ENCODE assay signal across 16 cellular contexts in genomic region chr17:63277629-63278028, GRCh38.
DNase-seq lines count a peak whose midpoint lies in the region; ATAC-seq and TF ChIP-seq lines count a peak whose summit lies in the region.
"Had no signal": no experiment of that assay in that cellular context is flagged by ENCODE, and none has a peak within 500 bp of the region (broad histone marks: within the 10 kb centered on the region; RNA-seq: fewer than 3 reads in every experiment).

No MANE protein-coding gene starts in this region.

- peak overlapping the region; percentile 69 for H3K4me2 ChIP-seq in smooth muscle cell
- H3K4me2 ChIP-seq: BLaER1 treated with 17β-estradiol and CSF1 and Interleukin-3, amounts not matched to agents 10 nM and 100 nM had no signal

- H3F3A ChIP-seq in smooth muscle cell (ENCODE audit: low read depth) = no peaks in the 10 kb centered on the region

- ATAC-seq in activated T-cell treated with anti-CD3 and anti-CD28 coated beads, Interleukin-2, amount 50 U/mL, for 72 hours (replicated peaks in 1 of 2) = no peak

- peaks cover 0 to under 1% of the 10 kb centered on the region in 2 donors for H3K9me3 Mint-ChIP-seq in activated T-cell treated with anti-CD3 and anti-CD28 coated beads, Interleukin-2, amount 50 U/mL, for 72 hours
- no peaks in the 10 kb centered on the region for H3K9me3 Mint-ChIP-seq in activated T-cell treated with anti-CD3 and anti-CD28 coated beads, Interleukin-2, amount 50 U/mL, for 24 hours
- no peaks in the 10 kb centered on the region for H3K9me3 Mint-ChIP-seq in immature natural killer cell
- H3K9me3 Mint-ChIP-seq: IgD-negative memory B cell had no signal

- H3K4me3 ChIP-seq in adipocyte (ENCODE audit: low read length) = no peak overlapping the region
- H3K4me3 ChIP-seq in fibroblast of pulmonary artery (replicated peaks; ENCODE audit: low read depth, low read length) = no peak overlapping the region
- H3K4me3 ChIP-seq in smooth muscle cell = no peak overlapping the region
- H3K4me3 ChIP-seq: BLaER1 treated with 17β-estradiol and CSF1 and Interleukin-3, amounts not matched to agents 10 nM and 100 nM had no signal

- H3K36me3 ChIP-seq in adipocyte (ENCODE audit: control insufficient read depth, insufficient read depth, low read length, severe bottlenecking) (no peaks in the 10 kb centered on the region), smooth muscle cell (ENCODE audit: low read depth) (no peaks in the 10 kb centered on the region)
- H3K36me3 ChIP-seq: BLaER1 treated with 17β-estradiol and CSF1 and Interleukin-3, amounts not matched to agents 10 nM and 100 nM had no signal

- H3K27me3 ChIP-seq in adipocyte (replicated peaks; ENCODE audit: control insufficient read depth, insufficient read depth, low read length) (no peaks in the 10 kb centered on the region), smooth muscle cell (ENCODE audit: low read depth) (no peaks in the 10 kb centered on the region)
- H3K27me3 ChIP-seq: BLaER1 treated with 17β-estradiol and CSF1 and Interleukin-3, amounts not matched to agents 10 nM and 100 nM had no signal

- H3K9ac ChIP-seq in adipocyte (ENCODE audit: low read length) (peak overlapping the region; percentile 22), smooth muscle cell (ENCODE audit: low read depth) (no peak overlapping the region)
- H3K9ac ChIP-seq: BLaER1 treated with 17β-estradiol and CSF1 and Interleukin-3, amounts not matched to agents 10 nM and 100 nM had no signal

- TF ChIP-seq CTCF in fibroblast of pulmonary artery (IDR thresholded peaks at IDR 0.05; ENCODE audit: low read length, missing control alignments) (no peak), smooth muscle cell (IDR thresholded peaks at IDR 0.05; ENCODE audit: borderline replicate concordance, insufficient read depth, poor library complexity, severe bottlenecking) (no peak)

- H3K79me2 ChIP-seq in smooth muscle cell (ENCODE audit: low read depth) = no peaks in the 10 kb centered on the region

- no peak overlapping the region for H3K4me3 Mint-ChIP-seq in activated T-cell treated with anti-CD3 and anti-CD28 coated beads, Interleukin-2, amount 50 U/mL, for 72 hours
- no peak overlapping the region for H3K4me3 Mint-ChIP-seq in activated T-cell treated with anti-CD3 and anti-CD28 coated beads, Interleukin-2, amount 50 U/mL, for 24 hours
- H3K4me3 Mint-ChIP-seq in immature natural killer cell = no peak overlapping the region
- H3K4me3 Mint-ChIP-seq: IgD-negative memory B cell had no signal

- H3K36me3 Mint-ChIP-seq in activated T-cell treated with anti-CD3 and anti-CD28 coated beads, Interleukin-2, amount 50 U/mL, for 72 hours (ENCODE audit: insufficient read depth in 2 of 2) = no peaks in the 10 kb centered on the region
- peaks cover 2% of the 10 kb centered on the region for H3K36me3 Mint-ChIP-seq in activated T-cell treated with anti-CD3 and anti-CD28 coated beads, Interleukin-2, amount 50 U/mL, for 24 hours (ENCODE audit: low read depth)
- H3K36me3 Mint-ChIP-seq in immature natural killer cell = peaks cover 0 to 3% (median under 1%) of the 10 kb centered on the region in 3 donors
- H3K36me3 Mint-ChIP-seq: IgD-negative memory B cell had no signal

- peak overlapping the region; percentile 22 for H3K27ac Mint-ChIP-seq in activated T-cell treated with anti-CD3 and anti-CD28 coated beads, Interleukin-2, amount 50 U/mL, for 72 hours
- H3K27ac Mint-ChIP-seq in activated T-cell treated with anti-CD3 and anti-CD28 coated beads, Interleukin-2, amount 50 U/mL, for 24 hours = no peak overlapping the region
- H3K27ac Mint-ChIP-seq in immature natural killer cell = no peak overlapping the region
- H3K27ac Mint-ChIP-seq: IgD-negative memory B cell had no signal

- H3K9me3 ChIP-seq in adipocyte (ENCODE audit: control insufficient read depth, low read length) (no peaks in the 10 kb centered on the region), smooth muscle cell (replicated peaks; ENCODE audit: low read depth) (no peaks in the 10 kb centered on the region)

- H3K27me3 Mint-ChIP-seq in activated T-cell treated with anti-CD3 and anti-CD28 coated beads, Interleukin-2, amount 50 U/mL, for 72 hours (ENCODE audit: low read depth) = no peaks in the 10 kb centered on the region
- H3K27me3 Mint-ChIP-seq in activated T-cell treated with anti-CD3 and anti-CD28 coated beads, Interleukin-2, amount 50 U/mL, for 24 hours = no peaks in the 10 kb centered on the region
- no peaks in the 10 kb centered on the region for H3K27me3 Mint-ChIP-seq in immature natural killer cell (ENCODE audit: low read depth in 3 of 3)
- H3K27me3 Mint-ChIP-seq: IgD-negative memory B cell had no signal

- DNase-seq in activated T-cell treated with anti-CD3 and anti-CD28 coated beads, Interleukin-2, amount 50 U/mL, for 72 hours = no peak
- DNase-seq in activated T-cell treated with anti-CD3 and anti-CD28 coated beads, Interleukin-2, amount 50 U/mL, for 24 hours = no peak
- DNase-seq in adipocyte (ENCODE audit: low read depth) (no peak), fibroblast of pulmonary artery (ENCODE audit: low read depth) (peak; percentile 24), smooth muscle cell (lab: John Stamatoyannopoulos, UW; ENCODE audit: unreplicated experiment) (no peak), immature natural killer cell (no peak), mucosa of gallbladder (ENCODE audit: low spot score) (no peak)
- DNase-seq in activated CD8-positive, alpha-beta memory T cell treated with anti-CD3 and anti-CD28 coated beads, Interleukin-2, amount 50 U/mL, for 4 hours = no peak
- DNase-seq: DMS 273 treated with DMSO at 0.1 percent for 48 hours, MV-4-11, NCI-H1436, NCI-H2029 treated with DMSO at 0.1 percent for 48 hours, NCI-H510A treated with DMSO at 0.1 percent for 48 hours had no signal

- peaks cover 77% of the 10 kb centered on the region for H3K4me1 ChIP-seq in adipocyte (ENCODE audit: control insufficient read depth, insufficient read depth, low read length)
- H3K4me1 ChIP-seq in smooth muscle cell (ENCODE audit: low read depth) = peaks cover 18% of the 10 kb centered on the region

- 96% methylated on average over 3 of the region's 3 CpGs for WGBS in smooth muscle cell (ENCODE audit: low lambda C conversion rate)

- peaks cover 35% of the 10 kb centered on the region for H3K4me1 Mint-ChIP-seq in activated T-cell treated with anti-CD3 and anti-CD28 coated beads, Interleukin-2, amount 50 U/mL, for 72 hours (ENCODE audit: low read depth)
- peaks cover 40% of the 10 kb centered on the region for H3K4me1 Mint-ChIP-seq in activated T-cell treated with anti-CD3 and anti-CD28 coated beads, Interleukin-2, amount 50 U/mL, for 24 hours (ENCODE audit: low read depth)
- H3K4me1 Mint-ChIP-seq in immature natural killer cell = no peaks in the 10 kb centered on the region

- no peak overlapping the region for H2AFZ ChIP-seq in smooth muscle cell (ENCODE audit: low read depth)

- H4K20me1 ChIP-seq in smooth muscle cell (ENCODE audit: low read depth) = no peaks in the 10 kb centered on the region
- H4K20me1 ChIP-seq: BLaER1 treated with 17β-estradiol and CSF1 and Interleukin-3, amounts not matched to agents 10 nM and 100 nM had no signal

- peak overlapping the region; percentile 88 for H3K27ac ChIP-seq in smooth muscle cell (ENCODE audit: low read depth)
- H3K27ac ChIP-seq: 22Rv1; BLaER1 treated with 17β-estradiol and CSF1 and Interleukin-3, amounts not matched to agents 10 nM and 100 nM had no signal
